ENCODE assay signal across 15 cellular contexts in the genomic region with DNA sequence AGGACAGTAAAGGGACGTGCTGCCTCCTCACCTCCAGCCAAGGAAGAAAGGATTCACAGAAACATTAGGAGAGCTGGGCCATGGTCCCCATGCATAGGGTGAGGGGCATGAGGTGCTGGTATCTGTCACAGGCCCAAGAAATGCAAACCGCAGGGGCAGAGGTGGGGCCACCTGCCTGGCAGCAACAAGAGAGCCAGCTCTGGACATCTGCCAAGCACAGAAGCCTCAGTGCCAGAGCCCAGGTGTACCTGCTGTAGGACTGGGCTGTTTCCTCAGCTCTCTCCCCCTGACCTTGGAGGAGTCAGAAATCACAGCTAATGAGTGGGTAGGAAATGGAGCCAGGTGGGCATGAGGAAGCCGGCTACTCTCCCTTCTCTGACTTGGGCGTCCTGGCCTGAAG. TPM values are rescaled to one million over a fixed set of nuclear protein-coding genes. Genes with fewer than 3 reads are reported as not detected.
A peak's percentile ranks its signal among the peaks of the same experiment; 100 is the strongest.
DNase-seq lines count a peak whose midpoint lies in the region; ATAC-seq and TF ChIP-seq lines count a peak whose summit lies in the region.
"Had no signal": no experiment of that assay in that cellular context is flagged by ENCODE, and none has a peak within 500 bp of the region (broad histone marks: within the 10 kb centered on the region; RNA-seq: fewer than 3 reads in every experiment).

No MANE protein-coding gene starts in this region.

- H3K4me2 ChIP-seq in hepatocyte = no peak overlapping the region

- no peak overlapping the region for H2AFZ ChIP-seq in hepatocyte

- 80% methylated on average over 4 of the region's 4 CpGs for WGBS in hepatocyte (ENCODE audit: low lambda C conversion rate, missing lambda C conversion rate)

- H3K27me3 ChIP-seq in right atrium auricular region (no peaks in the 10 kb centered on the region), left ventricle myocardium inferior (ENCODE audit: low read depth) (no peaks in the 10 kb centered on the region), hepatocyte (no peaks in the 10 kb centered on the region)
- H3K27me3 ChIP-seq: SJSA1 had no signal

- H3K36me3 ChIP-seq in mucosa of descending colon (ENCODE audit: low read depth) = no peaks in the 10 kb centered on the region
- no peaks in the 10 kb centered on the region for H3K36me3 ChIP-seq in right atrium auricular region
- peaks cover 25% of the 10 kb centered on the region for H3K36me3 ChIP-seq in left ventricle myocardium inferior
- H3K36me3 ChIP-seq in hepatocyte (replicated peaks; ENCODE audit: insufficient read depth, low read depth) = no peaks in the 10 kb centered on the region
- H3K36me3 ChIP-seq: SJSA1 had no signal

- intact Hi-C loops in mucosa of descending colon (cut with DNase I, micrococcal nuclease) = no loop called here
- intact Hi-C loops in left ventricle myocardium inferior (cut with micrococcal nuclease) = no loop called here

- H3K27ac ChIP-seq in right atrium auricular region (no peak overlapping the region), left ventricle myocardium inferior (replicated peaks) (no peak overlapping the region), hepatocyte (no peak overlapping the region)
- H3K27ac ChIP-seq: SJSA1 had no signal

- H3K4me3 ChIP-seq in mucosa of descending colon (no peak overlapping the region), right atrium auricular region (no peak overlapping the region), left ventricle myocardium inferior (no peak overlapping the region), hepatocyte (no peak overlapping the region)
- H3K4me3 ChIP-seq: SJSA1 had no signal

- DNase-seq in DMS79 (lab: John Stamatoyannopoulos, UW) (peak; percentile 93), NCI-H2081 treated with DMSO at 0.1 percent for 48 hours (lab: John Stamatoyannopoulos, UW) (peak; percentile 41), SHP77 (lab: John Stamatoyannopoulos, UW) (peak; percentile 30 to 73), mucosa of descending colon (peak; percentile 60 to 72 (median 65)), right atrium auricular region (ENCODE audit: low spot score) (no peak), left ventricle myocardium inferior (no peak), hepatocyte (ENCODE audit: low spot score) (no peak)
- DNase-seq: activated naive CD4-positive, alpha-beta T cell treated with anti-CD3 and anti-CD28 coated beads, Interleukin-2, amount 50 U/mL, for 16 hours; central memory CD4-positive, alpha-beta T cell; erythroblast; nucleus accumbens; stimulated activated CD4-positive, alpha-beta T cell treated with anti-CD3 and anti-CD28 coated beads, Interleukin-1b, Interleukin-23, amount 100 ng/mL, for 48 hours had no signal

- H3K4me1 ChIP-seq in mucosa of descending colon (ENCODE audit: low read depth) (peaks cover 13% of the 10 kb centered on the region), right atrium auricular region (no peaks in the 10 kb centered on the region), left ventricle myocardium inferior (peaks cover 11% of the 10 kb centered on the region), hepatocyte (ENCODE audit: insufficient read depth) (no peaks in the 10 kb centered on the region)

- no peak for TF ChIP-seq CTCF in mucosa of descending colon (IDR thresholded peaks at IDR 0.05)
- TF ChIP-seq CTCF in right atrium auricular region (IDR thresholded peaks at IDR 0.05) = no peak
- TF ChIP-seq CTCF in left ventricle myocardium inferior (IDR thresholded peaks at IDR 0.05; ENCODE audit: borderline replicate concordance) = no peak
- TF ChIP-seq CTCF in hepatocyte (IDR thresholded peaks at IDR 0.05; ENCODE audit: poor library complexity) = no peak

- H3K9me2 ChIP-seq in hepatocyte (replicated peaks; ENCODE audit: insufficient read depth) = no peaks in the 10 kb centered on the region

- no peaks in the 10 kb centered on the region for H4K20me1 ChIP-seq in hepatocyte (ENCODE audit: insufficient read depth, poor library complexity, severe bottlenecking)

- no peaks in the 10 kb centered on the region for H3K9me3 ChIP-seq in mucosa of descending colon
- H3K9me3 ChIP-seq in right atrium auricular region = no peaks in the 10 kb centered on the region
- no peaks in the 10 kb centered on the region for H3K9me3 ChIP-seq in left ventricle myocardium inferior (replicated peaks)
- no peaks in the 10 kb centered on the region for H3K9me3 ChIP-seq in hepatocyte (ENCODE audit: low read depth)
- H3K9me3 ChIP-seq: SJSA1 had no signal

- peak; percentile 89 for ATAC-seq in mucosa of descending colon
- ATAC-seq in GM18517 (IDR thresholded peaks at IDR 0.05; ENCODE audit: unreplicated experiment) = no peak
- ATAC-seq: HCT116 had no signal

- H3K79me2 ChIP-seq in hepatocyte = no peaks in the 10 kb centered on the region

RNA-seq across cellular contexts. Expression of a gene that starts 45.3 kb away (rescaled TPM):
- total RNA-seq in mucosa of descending colon = 1 to 10 TPM in 2 of 3 donors, under 1 TPM in 1; 0.46 to 2.0 (median 1.0) TPM
- 10 to 100 TPM; 12.6 to 13.5 TPM for total RNA-seq in right atrium auricular region
- total RNA-seq in left ventricle myocardium inferior = 20.8 TPM
- total RNA-seq in hepatocyte = 2.5 and 2.9 TPM in 2 replicates
- 0.86 and 1.1 TPM in 2 replicates for polyA plus RNA-seq in hepatocyte

RNA-seq across cellular contexts. Expression of a gene that starts 54.1 kb away (rescaled TPM):
- 10 to 100 TPM; 16.6 to 25.4 (median 23.3) TPM for total RNA-seq in mucosa of descending colon
- total RNA-seq in right atrium auricular region = 10 to 100 TPM; 18.9 to 22.6 TPM
- 13.4 TPM for total RNA-seq in left ventricle myocardium inferior
- total RNA-seq in hepatocyte = 26.2 and 38.1 TPM in 2 replicates
- polyA plus RNA-seq in hepatocyte = 36.8 and 38.8 TPM in 2 replicates

Comparison
In these comparisons a context has a peak if more than half of its experiments do, and no peak if none do; other contexts are left out.
1. DNase-seq: peak in DMS79 (single experiment), NCI-H2081 treated with DMSO at 0.1 percent for 48 hours (single experiment), SHP77 (2 of 2) and mucosa of descending colon (3 of 3); none in right atrium auricular region (single experiment), left ventricle myocardium inferior (single experiment) and hepatocyte (single experiment).